In genomic region chr5:142516732-142517131, GRCh38 we compare ENCODE assay signal across 22 cellular contexts.
A peak's percentile ranks its signal among the peaks of the same experiment; 100 is the strongest.
DNase-seq lines count a peak whose midpoint lies in the region; ATAC-seq, FAIRE-seq and TF ChIP-seq lines count a peak whose summit lies in the region.
"Had no signal": no experiment of that assay in that cellular context is flagged by ENCODE, and none has a peak within 500 bp of the region (broad histone marks: within the 10 kb centered on the region; RNA-seq: fewer than 3 reads in every experiment).

No MANE protein-coding gene starts in this region.

- intact Hi-C loops in HepG2 (cut with micrococcal nuclease; ENCODE audit: unreplicated experiment), result no loop called here
- intact Hi-C loops in right lobe of liver (cut with DNase I), result no loop called here

- H3K4me1 ChIP-seq in HepG2 (ENCODE audit: insufficient read depth, low read length), result peaks cover 61% of the 10 kb centered on the region
- H3K4me1 ChIP-seq in right lobe of liver, result peaks cover 0 to 25% (median 12%) of the 10 kb centered on the region in 4 donors
- H3K4me1 ChIP-seq: BE2C had no signal

- WGBS in HepG2 (ENCODE audit: low lambda C conversion rate), result 84% methylated on average over 3 of the region's 3 CpGs
- WGBS in right lobe of liver (ENCODE audit: insufficient coverage, low coverage, low lambda C conversion rate, missing lambda C conversion rate), result 61% methylated on average over 3 of the region's 3 CpGs

- peaks cover 5% of the 10 kb centered on the region for H3K9me3 Mint-ChIP-seq in activated T-helper 17 cell treated with anti-CD3 and anti-CD28 coated beads, Interleukin-2, amount 50 U/mL, for 72 hours

- in situ Hi-C loops in HepG2 (cut with HindIII; ENCODE audit: extremely low pct_ligation_motif_present, low pct_unique_long_range_greater_than_20kb), result no loop called here

- H3K4me2 ChIP-seq in HepG2 (ENCODE audit: low read depth, low read length), result no peak overlapping the region
- H3K4me2 ChIP-seq: BLaER1 had no signal

- TF ChIP-seq CTCF in HepG2 (CRISPR knock-in tag; IDR thresholded peaks at IDR 0.05) (no peak), right lobe of liver (IDR thresholded peaks at IDR 0.05) (no peak)

- DNase-seq in HepG2 (ENCODE audit: low spot score) (no peak), right lobe of liver (no peak), NCI-H446 treated with DMSO at 0.1 percent for 48 hours (lab: John Stamatoyannopoulos, UW) (no peak)
- DNase-seq: 8988T; ACHN; BE2C; C1 segment of cervical spinal cord; CD4-positive, alpha-beta memory T cell; CD4-positive, CD25-positive, alpha-beta regulatory T cell; CD8-positive, alpha-beta memory T cell; COR-L47; DMS 273 treated with DMSO at 0.1 percent for 48 hours; DMS79 treated with DMSO at 0.1 percent for 48 hours; GF-D8 had no signal

- no peak for TF ChIP-seq POLR2A in HepG2 (IDR thresholded peaks at IDR 0.05; ENCODE audit: insufficient read depth in 1 of 2, low read depth in 2 of 2, low read length in 2 of 2)
- no peak for TF ChIP-seq POLR2A in right lobe of liver (IDR thresholded peaks at IDR 0.05)

- no peaks in the 10 kb centered on the region for H3K27me3 Mint-ChIP-seq in activated T-helper 17 cell treated with anti-CD3 and anti-CD28 coated beads, Interleukin-2, amount 50 U/mL, for 72 hours
- H3K27me3 Mint-ChIP-seq: CD4-positive, alpha-beta memory T cell had no signal

- H3K4me1 Mint-ChIP-seq in activated T-helper 17 cell treated with anti-CD3 and anti-CD28 coated beads, Interleukin-2, amount 50 U/mL, for 72 hours, result peaks cover 4% of the 10 kb centered on the region
- H3K4me1 Mint-ChIP-seq: CD14-positive monocyte; CD4-positive, CD25-positive, alpha-beta regulatory T cell; CD8-positive, alpha-beta memory T cell had no signal

- H4K20me1 ChIP-seq in HepG2 (ENCODE audit: insufficient read depth, low read length), result no peaks in the 10 kb centered on the region
- H4K20me1 ChIP-seq: BLaER1 had no signal

- peak overlapping the region; percentile 26 for H3K4me3 Mint-ChIP-seq in activated T-helper 17 cell treated with anti-CD3 and anti-CD28 coated beads, Interleukin-2, amount 50 U/mL, for 72 hours
- H3K4me3 Mint-ChIP-seq: CD14-positive monocyte; CD4-positive, alpha-beta memory T cell; CD4-positive, CD25-positive, alpha-beta regulatory T cell; CD8-positive, alpha-beta memory T cell had no signal

- ATAC-seq in HepG2 (no peak), right lobe of liver (no peak), GM19452 (IDR thresholded peaks at IDR 0.05; ENCODE audit: unreplicated experiment) (no peak)
- ATAC-seq in activated T-helper 17 cell treated with anti-CD3 and anti-CD28 coated beads, Interleukin-2, amount 50 U/mL, for 72 hours (replicated peaks), result no peak

- H3K36me3 ChIP-seq in HepG2 (replicated peaks in 1 of 2; ENCODE audit: control insufficient read depth in 1 of 2, insufficient read depth in 2 of 2, low read length in 2 of 2) (no peaks in the 10 kb centered on the region), right lobe of liver (no peaks in the 10 kb centered on the region)
- H3K36me3 ChIP-seq: BE2C, BLaER1 had no signal

- BruUV-seq in HepG2 (replicated peaks; lab: Mats Ljungman, UMichigan), result no TSS peak

- POLR2A ChIA-PET in HepG2 (lab: Yijun Ruan, JAX), result no interaction called here

- no peak overlapping the region for H2AFZ ChIP-seq in HepG2 (ENCODE audit: low read length)

- CTCF ChIA-PET in HepG2 (lab: Yijun Ruan, JAX; ENCODE audit: low intra/inter-chr PET ratio, low total read pairs), result no interaction called here

- TF ChIP-seq RAD21 in HepG2 (CRISPR knock-in tag; IDR thresholded peaks at IDR 0.05), result no peak

- H3K9me3 ChIP-seq in HepG2 (ENCODE audit: low read length) (peaks cover 10% of the 10 kb centered on the region; the same call in 1 of the 2 replicates), right lobe of liver (no peaks in the 10 kb centered on the region)

- H3K27me3 ChIP-seq in HepG2 (ENCODE audit: control insufficient read depth in 1 of 2, insufficient read depth in 2 of 2, low read length in 2 of 2), result no peaks in the 10 kb centered on the region
- no peaks in the 10 kb centered on the region for H3K27me3 ChIP-seq in right lobe of liver
- H3K27me3 ChIP-seq: BE2C, BLaER1 had no signal

- no peaks in the 10 kb centered on the region for H3K36me3 Mint-ChIP-seq in activated T-helper 17 cell treated with anti-CD3 and anti-CD28 coated beads, Interleukin-2, amount 50 U/mL, for 72 hours (ENCODE audit: low read depth)
- H3K36me3 Mint-ChIP-seq: CD14-positive monocyte; CD4-positive, CD25-positive, alpha-beta regulatory T cell had no signal

- H3K79me2 ChIP-seq in HepG2 (ENCODE audit: insufficient read depth, low read length), result no peaks in the 10 kb centered on the region

- H3K4me3 ChIP-seq in HepG2 (replicated peaks in 1 of 3; ENCODE audit: insufficient read depth in 1 of 3, low read depth in 2 of 3, low read length in 3 of 3) (no peak overlapping the region), right lobe of liver (no peak overlapping the region)
- H3K4me3 ChIP-seq: BLaER1 had no signal

- no peak overlapping the region for H3K27ac Mint-ChIP-seq in activated T-helper 17 cell treated with anti-CD3 and anti-CD28 coated beads, Interleukin-2, amount 50 U/mL, for 72 hours
- H3K27ac Mint-ChIP-seq: CD14-positive monocyte; CD4-positive, alpha-beta memory T cell; CD4-positive, CD25-positive, alpha-beta regulatory T cell; CD8-positive, alpha-beta memory T cell had no signal

- TF ChIP-seq EP300 in HepG2 (IDR thresholded peaks at IDR 0.05; ENCODE audit: low read depth in 2 of 2, low read length in 2 of 2), result no peak
- TF ChIP-seq EP300 in HepG2 (CRISPR knock-in tag; IDR thresholded peaks at IDR 0.05; ENCODE audit: borderline replicate concordance), result no peak

- H3K27ac ChIP-seq in HepG2 (ENCODE audit: extremely low read length, insufficient read depth, low read length) (no peak overlapping the region), right lobe of liver (no peak overlapping the region)
- H3K27ac ChIP-seq: BLaER1 had no signal

- no peak for FAIRE-seq in HepG2 (lab: Jason Lieb, UNC)
- FAIRE-seq: A204.1, G401.6, GM12891, GM19239 had no signal

- H3K9ac ChIP-seq in HepG2 (ENCODE audit: insufficient read depth, low read depth, low read length), result no peak overlapping the region
- H3K9ac ChIP-seq: BLaER1 had no signal

TF ChIP-seq in HepG2, 621 proteins besides CTCF, POLR2A, EP300 and RAD21:
- TF ChIP-seq ZNF841 (CRISPR knock-in tag; IDR thresholded peaks at IDR 0.05; ENCODE audit: borderline replicate concordance), result peak; percentile 99
- no peak for TF ChIP-seq NCOR1 (IDR thresholded peaks at IDR 0.05; ENCODE audit: borderline replicate concordance, low read length)
TF ChIP-seq in HepG2: peak in this region for 1.
